21 cellular contexts compared by ENCODE assay signal in the genomic region with DNA sequence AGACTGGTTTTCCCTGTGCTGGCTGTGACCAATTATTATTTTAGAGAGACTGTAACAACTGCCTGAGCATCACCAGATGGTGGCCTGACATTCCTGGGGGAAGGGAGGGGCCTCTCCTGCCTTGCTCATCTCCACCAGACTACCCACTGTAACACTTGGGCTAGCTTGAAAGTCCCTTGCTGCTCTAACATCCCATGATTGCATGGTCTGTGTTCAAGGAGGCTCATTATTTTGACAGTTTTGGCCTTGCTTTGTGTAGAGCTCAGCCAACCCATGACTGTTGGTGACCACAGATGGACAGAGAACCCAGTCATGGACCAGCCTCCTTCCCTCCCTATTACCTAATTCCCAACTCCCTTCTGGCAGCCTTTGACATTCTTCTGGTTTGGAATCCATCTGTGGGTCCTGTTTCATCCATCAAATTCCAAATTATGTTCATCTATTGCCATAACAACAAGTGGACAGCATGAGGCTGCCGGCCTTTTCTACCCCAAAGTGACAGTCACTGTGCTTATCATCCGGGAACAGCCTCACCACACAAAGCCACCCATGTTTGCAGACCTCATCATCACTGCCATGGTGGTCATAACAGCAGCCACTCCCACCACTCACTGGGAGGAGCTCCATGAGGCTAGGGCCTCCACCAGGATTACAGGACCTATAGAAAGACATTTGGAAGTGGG. TPM values are rescaled to one million over a fixed set of nuclear protein-coding genes. Genes with fewer than 3 reads are reported as not detected.
DNase-seq lines count a peak whose midpoint lies in the region; ATAC-seq and TF ChIP-seq lines count a peak whose summit lies in the region.
"Had no signal": no experiment of that assay in that cellular context is flagged by ENCODE, and none has a peak within 500 bp of the region (broad histone marks: within the 10 kb centered on the region; RNA-seq: fewer than 3 reads in every experiment).

No MANE protein-coding gene starts in this region.

- CTCF ChIA-PET in OCI-LY7 (lab: Charles Lee; ENCODE audit: unreplicated experiment), result no interaction called here

- no peak overlapping the region for H2AFZ ChIP-seq in OCI-LY7 (ENCODE audit: low read length)

- H3K79me2 ChIP-seq in OCI-LY7 (ENCODE audit: insufficient read depth, low read depth, low read length), result no peaks in the 10 kb centered on the region

- H3K36me3 Mint-ChIP-seq in natural killer cell, result no peaks in the 10 kb centered on the region
- H3K36me3 Mint-ChIP-seq: natural killer cell treated with Interleukin-12 subunit alpha and Interleukin-12 subunit beta and Interleukin-15 and Interleukin-18, amount 100 ng/mL, for 72 hours had no signal

- H3K9ac ChIP-seq in BLaER1 treated with 17β-estradiol and CSF1 and Interleukin-3, amounts not matched to agents 10 nM and 100 nM, result no peak overlapping the region
- peak overlapping the region; percentile 7 for H3K9ac ChIP-seq in skeletal muscle satellite cell (ENCODE audit: low read depth, low read length)

- no peaks in the 10 kb centered on the region for H3K27me3 ChIP-seq in BLaER1 treated with 17β-estradiol and CSF1 and Interleukin-3, amounts not matched to agents 10 nM and 100 nM
- H3K27me3 ChIP-seq in SJSA1 (replicated peaks) (no peaks in the 10 kb centered on the region), skeletal muscle satellite cell (ENCODE audit: control insufficient read depth, insufficient read depth, low read length) (no peaks in the 10 kb centered on the region)
- H3K27me3 ChIP-seq: cardiac muscle cell, dorsolateral prefrontal cortex had no signal

- H4K20me1 ChIP-seq in BLaER1 treated with 17β-estradiol and CSF1 and Interleukin-3, amounts not matched to agents 10 nM and 100 nM, result no peaks in the 10 kb centered on the region
- no peaks in the 10 kb centered on the region for H4K20me1 ChIP-seq in OCI-LY7 (ENCODE audit: insufficient read depth, low read length)

- DNase-seq in SJSA1 (ENCODE audit: low read depth in 1 of 2, low spot score in 2 of 2), result no peak
- no peak for DNase-seq in left ventricle myocardium superior
- DNase-seq in OCI-LY7 (ENCODE audit: low spot score), result no peak
- no peak for DNase-seq in natural killer cell
- DNase-seq: activated CD4-positive, CD25-positive, alpha-beta regulatory T cell treated with anti-CD3 and anti-CD28 coated beads, Interleukin-2, amount 50 U/mL, for 72 hours; activated naive CD8-positive, alpha-beta T cell treated with anti-CD3 and anti-CD28 coated beads, Interleukin-2, amount 50 U/mL, for 24 hours; dorsolateral prefrontal cortex; head of caudate nucleus; immature natural killer cell; mammary epithelial cell; NCI-H1092; NCI-H2081 treated with DMSO at 0.1 percent for 48 hours had no signal

- H3K27ac Mint-ChIP-seq in natural killer cell, result no peak overlapping the region
- H3K27ac Mint-ChIP-seq: activated naive CD8-positive, alpha-beta T cell treated with anti-CD3 and anti-CD28 coated beads, Interleukin-2, amount 50 U/mL, for 24 hours; immature natural killer cell; natural killer cell treated with Interleukin-12 subunit alpha and Interleukin-12 subunit beta and Interleukin-15 and Interleukin-18, amount 100 ng/mL, for 72 hours; stimulated activated memory B cell treated with anti-CD40 and anti-IgM and Interleukin-4, amounts not matched to agents 10 μg/mL and 1 μg/mL and 100 μg/mL, for 72 hours had no signal

- H3K27me3 Mint-ChIP-seq in natural killer cell (ENCODE audit: low read depth in 2 of 2), result peaks cover 3 to 5% of the 10 kb centered on the region in 2 donors
- H3K27me3 Mint-ChIP-seq: activated naive CD8-positive, alpha-beta T cell treated with anti-CD3 and anti-CD28 coated beads, Interleukin-2, amount 50 U/mL, for 24 hours; stimulated activated memory B cell treated with anti-CD40 and anti-IgM and Interleukin-4, amounts not matched to agents 10 μg/mL and 1 μg/mL and 100 μg/mL, for 72 hours had no signal

- POLR2A ChIA-PET in OCI-LY7 (lab: Charles Lee), result no interaction called here

- no peaks in the 10 kb centered on the region for H3K9me2 ChIP-seq in OCI-LY7 (ENCODE audit: insufficient read depth, low read length)

- H3K4me1 Mint-ChIP-seq in natural killer cell, result no peaks in the 10 kb centered on the region
- H3K4me1 Mint-ChIP-seq: activated naive CD8-positive, alpha-beta T cell treated with anti-CD3 and anti-CD28 coated beads, Interleukin-2, amount 50 U/mL, for 24 hours; immature natural killer cell; stimulated activated memory B cell treated with anti-CD40 and anti-IgM and Interleukin-4, amounts not matched to agents 10 μg/mL and 1 μg/mL and 100 μg/mL, for 72 hours had no signal

- no peaks in the 10 kb centered on the region for H3K36me3 ChIP-seq in BLaER1 treated with 17β-estradiol and CSF1 and Interleukin-3, amounts not matched to agents 10 nM and 100 nM
- H3K36me3 ChIP-seq in SJSA1, result no peaks in the 10 kb centered on the region
- no peaks in the 10 kb centered on the region for H3K36me3 ChIP-seq in skeletal muscle satellite cell (ENCODE audit: insufficient read depth, low read length)
- no peaks in the 10 kb centered on the region for H3K36me3 ChIP-seq in OCI-LY7 (ENCODE audit: insufficient read depth, low read length)
- H3K36me3 ChIP-seq: cardiac muscle cell, prostate gland had no signal

- TF ChIP-seq CTCF in OCI-LY7 (conservative IDR thresholded peaks at IDR 0.05; ENCODE audit: low read length) (no peak), natural killer cell (IDR thresholded peaks at IDR 0.05) (no peak)

- no peak overlapping the region for H3K27ac ChIP-seq in BLaER1 treated with 17β-estradiol and CSF1 and Interleukin-3, amounts not matched to agents 10 nM and 100 nM
- H3K27ac ChIP-seq in SJSA1 (peak overlapping the region; percentile 27), OCI-LY7 (ENCODE audit: low read depth, low read length, poor library complexity, severe bottlenecking) (no peak overlapping the region)
- H3K27ac ChIP-seq: cardiac muscle cell, dorsolateral prefrontal cortex, prostate gland, SK-N-MC had no signal

- no peak overlapping the region for H3K4me3 Mint-ChIP-seq in natural killer cell
- H3K4me3 Mint-ChIP-seq: activated naive CD8-positive, alpha-beta T cell treated with anti-CD3 and anti-CD28 coated beads, Interleukin-2, amount 50 U/mL, for 24 hours; immature natural killer cell; natural killer cell treated with Interleukin-12 subunit alpha and Interleukin-12 subunit beta and Interleukin-15 and Interleukin-18, amount 100 ng/mL, for 72 hours; stimulated activated memory B cell treated with anti-CD40 and anti-IgM and Interleukin-4, amounts not matched to agents 10 μg/mL and 1 μg/mL and 100 μg/mL, for 72 hours had no signal

- peaks cover 0 to 16% (median 7%) of the 10 kb centered on the region in 11 experiments; a peak in 6 of 22 replicates for H3K9me3 ChIP-seq in BLaER1 treated with 17β-estradiol and CSF1 and Interleukin-3, amounts not matched to agents 10 nM and 100 nM (replicated peaks in 1 of 11)
- no peaks in the 10 kb centered on the region; the same call in 1 of the 2 replicates for H3K9me3 ChIP-seq in SJSA1 (replicated peaks)
- H3K9me3 ChIP-seq in skeletal muscle satellite cell (replicated peaks; ENCODE audit: low read length), result no peaks in the 10 kb centered on the region
- H3K9me3 ChIP-seq in OCI-LY7 (ENCODE audit: low read length), result no peaks in the 10 kb centered on the region
- H3K9me3 ChIP-seq: prostate gland had no signal

- intact Hi-C loops in left ventricle myocardium superior (cut with micrococcal nuclease) (no loop called here), OCI-LY7 (cut with micrococcal nuclease; ENCODE audit: unreplicated experiment) (no loop called here), natural killer cell (cut with micrococcal nuclease) (no loop called here)

- no peak overlapping the region for H3K4me3 ChIP-seq in BLaER1 treated with 17β-estradiol and CSF1 and Interleukin-3, amounts not matched to agents 10 nM and 100 nM
- H3K4me3 ChIP-seq in SJSA1, result no peak overlapping the region
- H3K4me3 ChIP-seq in skeletal muscle satellite cell (ENCODE audit: low read length), result no peak overlapping the region
- H3K4me3 ChIP-seq in OCI-LY7 (ENCODE audit: low read depth, low read length, poor library complexity, severe bottlenecking), result no peak overlapping the region
- H3K4me3 ChIP-seq: cardiac muscle cell, dorsolateral prefrontal cortex, prostate gland, SK-N-MC had no signal

- no TSS peak for BruUV-seq in OCI-LY7 (replicated peaks; lab: Mats Ljungman, UMichigan)

- no peaks in the 10 kb centered on the region for H3K9me3 Mint-ChIP-seq in natural killer cell
- H3K9me3 Mint-ChIP-seq: activated naive CD8-positive, alpha-beta T cell treated with anti-CD3 and anti-CD28 coated beads, Interleukin-2, amount 50 U/mL, for 24 hours; natural killer cell treated with Interleukin-12 subunit alpha and Interleukin-12 subunit beta and Interleukin-15 and Interleukin-18, amount 100 ng/mL, for 72 hours; stimulated activated memory B cell treated with anti-CD40 and anti-IgM and Interleukin-4, amounts not matched to agents 10 μg/mL and 1 μg/mL and 100 μg/mL, for 72 hours had no signal

- peak overlapping the region in 9 of 11 experiments; percentile 30 to 75 (median 46); a peak in 11 of 22 replicates for H3K4me2 ChIP-seq in BLaER1 treated with 17β-estradiol and CSF1 and Interleukin-3, amounts not matched to agents 10 nM and 100 nM
- H3K4me2 ChIP-seq in skeletal muscle satellite cell (ENCODE audit: low read length), result peak overlapping the region; percentile 59
- no peak overlapping the region for H3K4me2 ChIP-seq in OCI-LY7 (ENCODE audit: low read length)

- ATAC-seq in left ventricle myocardium superior, result peak; percentile 80
- no peak for ATAC-seq in HG02970 (IDR thresholded peaks at IDR 0.05; ENCODE audit: low FRiP score, unreplicated experiment)
- no peak for ATAC-seq in GM18511 (IDR thresholded peaks at IDR 0.05; ENCODE audit: unreplicated experiment)
- no peak for ATAC-seq in natural killer cell
- ATAC-seq: activated naive CD8-positive, alpha-beta T cell treated with anti-CD3 and anti-CD28 coated beads, Interleukin-2, amount 50 U/mL, for 24 hours; natural killer cell treated with Interleukin-12 subunit alpha and Interleukin-12 subunit beta and Interleukin-15 and Interleukin-18, amount 100 ng/mL, for 72 hours; stimulated activated memory B cell treated with anti-CD40 and anti-IgM and Interleukin-4, amounts not matched to agents 10 μg/mL and 1 μg/mL and 100 μg/mL, for 72 hours had no signal

- H3K4me1 ChIP-seq in BLaER1 treated with 17β-estradiol and CSF1 and Interleukin-3, amounts not matched to agents 10 nM and 100 nM, result peaks cover 10 to 40% (median 22%) of the 10 kb centered on the region in 10 experiments
- peaks cover 20% of the 10 kb centered on the region for H3K4me1 ChIP-seq in SJSA1 (replicated peaks)
- H3K4me1 ChIP-seq in skeletal muscle satellite cell (ENCODE audit: control insufficient read depth, insufficient read depth, low read length), result peaks cover 20% of the 10 kb centered on the region
- no peaks in the 10 kb centered on the region for H3K4me1 ChIP-seq in OCI-LY7 (ENCODE audit: insufficient read depth, low read length, poor library complexity, severe bottlenecking)
- H3K4me1 ChIP-seq: prostate gland had no signal

RNA-seq across cellular contexts. Expression of a gene that starts 49.0 kb away (rescaled TPM):
- total RNA-seq in SJSA1 (2014; rRNA removed; shearing (Covaris generic)), result 25.4 and 32.8 TPM in 2 replicates
- total RNA-seq in left ventricle myocardium superior, result 18.3 TPM
- total RNA-seq in skeletal muscle satellite cell (2012; rRNA removed), result 24.5 and 26.4 TPM in 2 replicates
- 24.4 and 25.2 TPM in 2 replicates for total RNA-seq in OCI-LY7 (2014; rRNA removed; shearing (Covaris generic))
- 27.3 and 28.0 TPM in 2 replicates for total RNA-seq in OCI-LY7 (2022)
- total RNA-seq in natural killer cell, result 10 to 100 TPM; 29.7 to 44.5 (median 36.6) TPM
